20 cellular contexts compared by ENCODE assay signal in genomic region chr6:5220436-5220835, GRCh38.
"Had no signal": no experiment of that assay in that cellular context is flagged by ENCODE, and none has a peak within 500 bp of the region (broad histone marks: within the 10 kb centered on the region; RNA-seq: fewer than 3 reads in every experiment).

No MANE protein-coding gene starts in this region.

- H3K4me3 Mint-ChIP-seq: dendritic cell treated with granulocyte-macrophage colony-stimulating factor and Interleukin-4, amounts not matched to agents 40 ng/mL and 50 ng/mL, for 4 days; effector memory CD8-positive, alpha-beta T cell; naive B cell; nephron progenitor cell had no signal

- H3K36me3 ChIP-seq: thoracic aorta, transverse colon had no signal

- H3K9ac ChIP-seq: parathyroid adenoma had no signal

- H3K9me3 Mint-ChIP-seq: dendritic cell treated with granulocyte-macrophage colony-stimulating factor and Interleukin-4, amounts not matched to agents 40 ng/mL and 50 ng/mL, for 4 days; effector memory CD8-positive, alpha-beta T cell; naive B cell; nephron progenitor cell had no signal

- H3K9me3 ChIP-seq: psoas muscle, stomach, thoracic aorta, transverse colon had no signal

- H2AFZ ChIP-seq: hepatocyte, parathyroid adenoma had no signal

- ATAC-seq: effector memory CD8-positive, alpha-beta T cell; left lobe of liver; psoas muscle; sciatic nerve had no signal

- DNase-seq: cerebellar nuclear complex; effector memory CD8-positive, alpha-beta T cell; foreskin melanocyte; head of caudate nucleus; naive B cell; nephron progenitor cell; psoas muscle; retina; stimulated activated CD4-positive, alpha-beta T cell treated with anti-CD3 and anti-CD28 coated beads, Interleukin-2, amount 100 ng/mL, for 24 hours; stimulated activated naive CD4-positive, alpha-beta T cell; stomach; substantia nigra; transverse colon had no signal

- H3K4me3 ChIP-seq: hepatocyte, psoas muscle, skin epidermis, stomach, thoracic aorta, transverse colon had no signal

- H3K27me3 Mint-ChIP-seq: dendritic cell treated with granulocyte-macrophage colony-stimulating factor and Interleukin-4, amounts not matched to agents 40 ng/mL and 50 ng/mL, for 4 days; effector memory CD8-positive, alpha-beta T cell; naive B cell had no signal

- H3K4me2 ChIP-seq: hepatocyte had no signal

- H3K27ac ChIP-seq: hepatocyte, parathyroid adenoma, psoas muscle, skin epidermis, stomach, thoracic aorta, transverse colon had no signal

- H3K27me3 ChIP-seq: hepatocyte, stomach, transverse colon had no signal

- H3K79me2 ChIP-seq: hepatocyte, parathyroid adenoma had no signal

- H3K4me1 ChIP-seq: psoas muscle, stomach had no signal

- H3K27ac Mint-ChIP-seq: dendritic cell treated with granulocyte-macrophage colony-stimulating factor and Interleukin-4, amounts not matched to agents 40 ng/mL and 50 ng/mL, for 4 days; nephron progenitor cell had no signal
